31 cellular contexts compared by ENCODE assay signal in the genomic region with DNA sequence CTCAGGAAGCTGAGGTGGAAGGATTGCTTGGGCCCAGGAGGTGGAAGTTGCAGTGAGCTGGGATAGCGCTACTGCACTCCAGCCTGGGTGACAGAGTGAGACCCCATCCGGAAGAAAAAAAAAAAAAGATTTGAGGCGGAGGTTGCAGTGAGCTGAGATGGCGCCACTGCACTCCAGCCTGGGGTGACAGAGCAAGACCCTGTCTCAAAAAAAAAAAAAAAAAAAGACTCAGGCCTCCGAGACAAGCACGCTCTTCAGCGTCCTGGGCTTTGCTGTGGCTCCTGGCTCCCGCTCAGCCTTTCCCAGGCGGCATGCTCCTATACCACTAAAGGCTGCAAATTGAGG. TPM values are rescaled to one million over a fixed set of nuclear protein-coding genes. Genes with fewer than 3 reads are reported as not detected.
DNase-seq lines count a peak whose midpoint lies in the region; ATAC-seq, FAIRE-seq and TF ChIP-seq lines count a peak whose summit lies in the region.
"Had no signal": no experiment of that assay in that cellular context is flagged by ENCODE, and none has a peak within 500 bp of the region (broad histone marks: within the 10 kb centered on the region; RNA-seq: fewer than 3 reads in every experiment).

No MANE protein-coding gene starts in this region.

- H2AFZ ChIP-seq in SK-N-SH (ENCODE audit: low read depth) (no peak overlapping the region), endothelial cell of umbilical vein (ENCODE audit: low read depth, low read length) (no peak overlapping the region), osteoblast (ENCODE audit: low read length) (no peak overlapping the region)

- H3K27ac ChIP-seq in SK-N-SH (ENCODE audit: low read depth in 2 of 2, low read length in 1 of 2): peak overlapping the region in 1 of 2 experiments; percentile 87; a peak in 1 of 4 replicates
- peak overlapping the region; percentile 97 for H3K27ac ChIP-seq in endothelial cell of umbilical vein (ENCODE audit: insufficient read depth, low read depth, low read length)
- H3K27ac ChIP-seq in osteoblast (ENCODE audit: low read depth, low read length): peak overlapping the region; percentile 99
- H3K27ac ChIP-seq: lower lobe of right lung, SK-N-MC, suprapubic skin had no signal

- POLR2A ChIA-PET in SK-N-SH (lab: Yijun Ruan, JAX) (interaction anchor here (0.6 to 1.1 kb wide), 4 partner anchors 20 to 882 kb away, joined by 3 to 6 read pairs (median 3); partner anchors contain the start of genes EXOC7 and PRPSAP1), endothelial cell of umbilical vein (lab: Charles Lee) (interaction anchor here (1.0 kb wide), 1 partner anchor 13 kb away, joined by 4 read pairs; no protein-coding TSS in a partner anchor)

- no peak for TF ChIP-seq POLR2A in endothelial cell of umbilical vein (IDR thresholded peaks at IDR 0.05; ENCODE audit: low read depth, low read length)

- H3K4me1 ChIP-seq in SK-N-SH (ENCODE audit: control insufficient read depth in 1 of 2, insufficient read depth in 2 of 2, low read depth in 1 of 2, low read length in 1 of 2) (peaks cover 7 to 21% of the 10 kb centered on the region in 2 experiments; a peak in 2 of 4 replicates), NT2/D1 (ENCODE audit: insufficient read depth, insufficient read length) (peaks cover 15% of the 10 kb centered on the region), endothelial cell of umbilical vein (ENCODE audit: control insufficient read depth, extremely low read depth, insufficient read depth, low read length) (peaks cover 34% of the 10 kb centered on the region), osteoblast (ENCODE audit: insufficient read depth, low read length) (peaks cover 41% of the 10 kb centered on the region)

- H4K20me1 ChIP-seq in SK-N-SH (ENCODE audit: insufficient read depth) (no peaks in the 10 kb centered on the region), endothelial cell of umbilical vein (replicated peaks; ENCODE audit: control insufficient read depth, extremely low read depth, insufficient read depth, low read length) (no peaks in the 10 kb centered on the region), osteoblast (ENCODE audit: insufficient read depth, low read length) (no peaks in the 10 kb centered on the region)

- TF ChIP-seq RAD21 in SK-N-SH (IDR thresholded peaks at IDR 0.05; ENCODE audit: low read length): no peak

- H3K79me2 ChIP-seq in SK-N-SH (ENCODE audit: insufficient read depth): no peaks in the 10 kb centered on the region
- no peaks in the 10 kb centered on the region for H3K79me2 ChIP-seq in endothelial cell of umbilical vein (ENCODE audit: control insufficient read depth, insufficient read depth, low read length)
- no peaks in the 10 kb centered on the region for H3K79me2 ChIP-seq in osteoblast (ENCODE audit: insufficient read depth, low read length)

- DNase-seq in SK-N-SH (peak; percentile 36), NT2/D1 (ENCODE audit: low read depth, low spot score) (no peak), endothelial cell of umbilical vein (ENCODE audit: low read depth, low spot score) (no peak), osteoblast (ENCODE audit: insufficient read length, low spot score, missing footprints) (no peak), DMS79 treated with DMSO at 0.1 percent for 48 hours (lab: John Stamatoyannopoulos, UW) (no peak), amygdala (lab: John Stamatoyannopoulos, UW) (no peak)
- DNase-seq: 8988T; activated CD4-positive, alpha-beta T cell treated with anti-CD3 and anti-CD28 coated beads, Interleukin-2, amount 50 U/mL, for 4 hours; activated CD8-positive, alpha-beta memory T cell treated with anti-CD3 and anti-CD28 coated beads, Interleukin-2, amount 10 ng/mL, durations not matched to agents 7 days and 5 days; activated gamma-delta T cell treated with Interleukin-2 at 50 U/mL for 16 hours; activated naive CD8-positive, alpha-beta T cell treated with anti-CD3 and anti-CD28 coated beads, Interleukin-2, amount 10 ng/mL, durations not matched to agents 7 days and 5 days; activated T-cell treated with anti-CD3 and anti-CD28 coated beads, Interleukin-2, amount 50 U/mL, for 48 hours; CD4-positive, alpha-beta T cell; effector memory CD8-positive, alpha-beta T cell; head of caudate nucleus; lower lobe of right lung; naive thymus-derived CD4-positive, alpha-beta T cell; NCI-H1092; NCI-H1694 treated with DMSO at 0.1 percent for 48 hours; NCI-H2171; RPMI8226; stimulated activated naive CD4-positive, alpha-beta T cell; T-helper 2 cell had no signal

- no peaks in the 10 kb centered on the region for H3K27me3 ChIP-seq in SK-N-SH (ENCODE audit: insufficient read depth)
- H3K27me3 ChIP-seq in NT2/D1 (ENCODE audit: insufficient read depth, insufficient read length): no peaks in the 10 kb centered on the region
- H3K27me3 ChIP-seq in endothelial cell of umbilical vein (ENCODE audit: control insufficient read depth in 2 of 2, insufficient read depth in 2 of 2, low read length in 2 of 2): no peaks in the 10 kb centered on the region
- H3K27me3 ChIP-seq in osteoblast (ENCODE audit: insufficient read depth, low read length): no peaks in the 10 kb centered on the region
- H3K27me3 ChIP-seq: suprapubic skin had no signal

- CTCF ChIA-PET in SK-N-SH (lab: Yijun Ruan, JAX): interaction anchor here (0.7 to 4.6 kb wide), 10 partner anchors 10 to 94 kb away, joined by 3 to 42 read pairs (median 4); partner anchors contain the start of genes PRPSAP1 and SPHK1
- CTCF ChIA-PET in endothelial cell of umbilical vein (lab: Charles Lee): interaction anchor here (0.6 to 1.0 kb wide), 4 partner anchors 12 to 468 kb away, joined by 3 to 8 read pairs (median 4); partner anchors contain the start of gene SPHK1

- BruUV-seq in endothelial cell of umbilical vein (replicated peaks; lab: Mats Ljungman, UMichigan): no TSS peak

- TF ChIP-seq CTCF in SK-N-SH (IDR thresholded peaks at IDR 0.05) (no peak), endothelial cell of umbilical vein (IDR thresholded peaks at IDR 0.05; ENCODE audit: extremely low read depth in 1 of 2, insufficient read depth in 1 of 2, low read depth in 1 of 2, low read length in 2 of 2) (no peak), osteoblast (IDR thresholded peaks at IDR 0.05; ENCODE audit: extremely low read depth, low read depth, low read length) (no peak)

- FAIRE-seq in endothelial cell of umbilical vein (lab: Jason Lieb, UNC): no peak
- FAIRE-seq: GM19239 had no signal

- peaks cover 35% of the 10 kb centered on the region for H3F3A ChIP-seq in SK-N-SH (replicated peaks; ENCODE audit: insufficient read depth)

- H3K4me3 ChIP-seq in SK-N-SH (ENCODE audit: low read depth in 2 of 2, low read length in 1 of 2) (no peak overlapping the region), NT2/D1 (ENCODE audit: insufficient read length, low read depth) (no peak overlapping the region), endothelial cell of umbilical vein (replicated peaks in 1 of 3; ENCODE audit: insufficient read depth in 1 of 3, low read depth in 1 of 3, low read length in 3 of 3) (no peak overlapping the region), osteoblast (ENCODE audit: insufficient read depth, low read length) (no peak overlapping the region)
- H3K4me3 ChIP-seq: lower lobe of right lung, SK-N-MC, suprapubic skin had no signal

- H3K9me1 ChIP-seq in endothelial cell of umbilical vein (replicated peaks; ENCODE audit: control insufficient read depth, extremely low read depth, insufficient read depth, low read length): no peaks in the 10 kb centered on the region

- no peaks in the 10 kb centered on the region for H3K9me2 ChIP-seq in SK-N-SH

- no peak for TF ChIP-seq EP300 in SK-N-SH (IDR thresholded peaks at IDR 0.05; ENCODE audit: borderline replicate concordance in 1 of 2, low read depth in 1 of 2, low read length in 1 of 2)

- WGBS in SK-N-SH (ENCODE audit: low lambda C conversion rate): 96% methylated on average over 9 of the region's 9 CpGs

- H3K9me3 ChIP-seq in SK-N-SH: no peaks in the 10 kb centered on the region
- H3K9me3 ChIP-seq in NT2/D1 (ENCODE audit: insufficient read depth, low read length): peaks cover 2% of the 10 kb centered on the region; the same call in 1 of the 2 replicates
- no peaks in the 10 kb centered on the region for H3K9me3 ChIP-seq in endothelial cell of umbilical vein (replicated peaks; ENCODE audit: control insufficient read depth, insufficient read depth, low read length)
- no peaks in the 10 kb centered on the region for H3K9me3 ChIP-seq in osteoblast (ENCODE audit: low read depth, low read length)
- H3K9me3 ChIP-seq: lower lobe of right lung, suprapubic skin had no signal

- H3K9ac ChIP-seq in SK-N-SH (no peak overlapping the region), NT2/D1 (ENCODE audit: insufficient read length, low read depth) (peak overlapping the region; percentile 63), endothelial cell of umbilical vein (replicated peaks; ENCODE audit: extremely low read depth, insufficient read depth, low read length) (no peak overlapping the region)

- H3K4me2 ChIP-seq in SK-N-SH: no peak overlapping the region
- no peak overlapping the region for H3K4me2 ChIP-seq in endothelial cell of umbilical vein (ENCODE audit: insufficient read depth, low read length)
- H3K4me2 ChIP-seq in osteoblast (ENCODE audit: insufficient read depth, low read length): no peak overlapping the region

- no peak for ATAC-seq in SK-N-SH treated with all-trans-retinoic acid at 6 μM for 48 hours
- ATAC-seq in HG03378 (IDR thresholded peaks at IDR 0.05; ENCODE audit: unreplicated experiment): no peak
- ATAC-seq: activated CD4-positive, CD25-positive, alpha-beta regulatory T cell treated with anti-CD3 and anti-CD28 coated beads, Interleukin-2, amount 50 U/mL, for 24 hours; activated CD8-positive, alpha-beta memory T cell treated with anti-CD3 and anti-CD28 coated beads, Interleukin-2, amount 10 ng/mL, durations not matched to agents 7 days and 5 days; effector memory CD8-positive, alpha-beta T cell; HCT116; lower lobe of right lung; naive thymus-derived CD4-positive, alpha-beta T cell had no signal

- H3K36me3 ChIP-seq in SK-N-SH (replicated peaks in 1 of 2; ENCODE audit: control insufficient read depth in 1 of 2, insufficient read depth in 2 of 2, low read length in 1 of 2) (no peaks in the 10 kb centered on the region), NT2/D1 (ENCODE audit: insufficient read depth, insufficient read length, low read length) (no peaks in the 10 kb centered on the region), endothelial cell of umbilical vein (ENCODE audit: control insufficient read depth in 2 of 2, extremely low read depth in 1 of 2, insufficient read depth in 2 of 2, low read length in 2 of 2) (no peaks in the 10 kb centered on the region), osteoblast (ENCODE audit: insufficient read depth, low read length) (no peaks in the 10 kb centered on the region)
- H3K36me3 ChIP-seq: lower lobe of right lung, suprapubic skin had no signal

- intact Hi-C loops in endothelial cell of umbilical vein (cut with micrococcal nuclease): no loop called here

- dilution Hi-C loops in endothelial cell of umbilical vein (cut with MboI; ENCODE audit: extremely low pct_ligation_motif_present, low sequenced_read_pairs): no loop called here

RNA-seq across cellular contexts. Expression of gene SPHK1, which starts 11.0 kb away (rescaled TPM):
- polyA plus RNA-seq in SK-N-SH (2012; rRNA removed) (7.7 and 12.3 TPM in 2 replicates), endothelial cell of umbilical vein (97.4 and 97.8 TPM in 2 replicates)
- polyA plus RNA-seq in SK-N-SH (2012; cell fraction: cytosol; rRNA removed): 3.4 and 5.6 TPM in 2 replicates
- polyA plus RNA-seq in SK-N-SH (2012; cell fraction: nucleus; rRNA removed): 43.8 and 66.0 TPM in 2 replicates
- total RNA-seq in endothelial cell of umbilical vein (70.7 and 85.6 TPM in 2 replicates), osteoblast (112 and 142 TPM in 2 replicates)
- 57.6 and 80.7 TPM in 2 replicates for polyA plus RNA-seq in endothelial cell of umbilical vein (2011; cell fraction: cytosol; rRNA removed)
- 331 and 358 TPM in 2 replicates for polyA plus RNA-seq in endothelial cell of umbilical vein (2011; cell fraction: nucleus; rRNA removed)
- polyA plus RNA-seq in endothelial cell of umbilical vein (2012): 84.4 and 89.7 TPM in 2 replicates
- 27.2 and 37.8 TPM in 2 replicates for polyA minus RNA-seq in endothelial cell of umbilical vein
- 11.3 TPM for polyA minus RNA-seq in endothelial cell of umbilical vein (2011; cell fraction: cytosol; rRNA and poly(A)+ RNA removed)
- 37.5 and 78.5 TPM in 2 replicates for polyA minus RNA-seq in endothelial cell of umbilical vein (2011; cell fraction: nucleus; rRNA and poly(A)+ RNA removed)
- polyA plus RNA-seq: IgD-negative memory B cell had no signal

RNA-seq across cellular contexts. Expression of gene PRPSAP1, which starts 19.7 kb away (rescaled TPM):
- polyA plus RNA-seq in SK-N-SH (2012; rRNA removed) (118 and 125 TPM in 2 replicates), endothelial cell of umbilical vein (106 and 123 TPM in 2 replicates)
- polyA plus RNA-seq in SK-N-SH (2012; cell fraction: cytosol; rRNA removed): 105 and 114 TPM in 2 replicates
- 216 and 280 TPM in 2 replicates for polyA plus RNA-seq in SK-N-SH (2012; cell fraction: nucleus; rRNA removed)
- total RNA-seq in endothelial cell of umbilical vein (79.1 and 90.2 TPM in 2 replicates), osteoblast (79.6 and 82.2 TPM in 2 replicates)
- 117 and 119 TPM in 2 replicates for polyA plus RNA-seq in endothelial cell of umbilical vein (2011; cell fraction: cytosol; rRNA removed)
- polyA plus RNA-seq in endothelial cell of umbilical vein (2011; cell fraction: nucleus; rRNA removed): 331 and 391 TPM in 2 replicates
- polyA plus RNA-seq in endothelial cell of umbilical vein (2012): 70.0 and 80.9 TPM in 2 replicates
- polyA minus RNA-seq in endothelial cell of umbilical vein: 111 and 140 TPM in 2 replicates
- polyA minus RNA-seq in endothelial cell of umbilical vein (2011; cell fraction: cytosol; rRNA and poly(A)+ RNA removed): 35.5 TPM
- polyA minus RNA-seq in endothelial cell of umbilical vein (2011; cell fraction: nucleus; rRNA and poly(A)+ RNA removed): 121 and 170 TPM in 2 replicates
